In genomic region chr18:2923464-2923863, GRCh38 we compare ENCODE assay signal across 23 cellular contexts.
"Had no signal": no experiment of that assay in that cellular context is flagged by ENCODE, and none has a peak within 500 bp of the region (broad histone marks: within the 10 kb centered on the region; RNA-seq: fewer than 3 reads in every experiment).

No MANE protein-coding gene starts in this region.

- FAIRE-seq: colon, islet of Langerhans, pancreas had no signal

- H3K4me3 ChIP-seq: ascending aorta, pancreas, right lobe of liver, smooth muscle cell, stomach, transverse colon, uterus had no signal

- DNase-seq: activated CD4-positive, alpha-beta T cell treated with anti-CD3 and anti-CD28 coated beads, Interleukin-2, amount 10 ng/mL, durations not matched to agents 7 days and 5 days; activated CD8-positive, alpha-beta memory T cell treated with anti-CD3 and anti-CD28 coated beads, Interleukin-2, amount 10 ng/mL, durations not matched to agents 7 days and 5 days; activated CD8-positive, alpha-beta T cell treated with anti-CD3 and anti-CD28 coated beads for 36 hours; brain microvascular endothelial cell; central memory CD4-positive, alpha-beta T cell; endodermal cell; erythroblast; foreskin melanocyte; glutamatergic neuron; hippocampal formation; left ventricle myocardium superior; pancreas; right lobe of liver; stimulated activated CD4-positive, alpha-beta T cell treated with anti-CD3 and anti-CD28 coated beads, Interleukin-15, amount 100 ng/mL, for 24 hours; stomach; transverse colon had no signal

- H3K4me1 ChIP-seq: ascending aorta, pancreas, right lobe of liver, stomach, transverse colon, uterus had no signal

- H3K27ac ChIP-seq: ascending aorta, brain microvascular endothelial cell, neutrophil, pancreas, right lobe of liver, stomach, transverse colon, uterus, VCaP had no signal

- H3K36me3 ChIP-seq: uterus had no signal

- H3K9me3 ChIP-seq: ascending aorta, neutrophil, pancreas, right lobe of liver, stomach, transverse colon, uterus had no signal

- H3K27me3 ChIP-seq: ascending aorta, brain microvascular endothelial cell, neutrophil, pancreas, right lobe of liver, stomach, transverse colon, uterus had no signal

- H3K4me2 ChIP-seq: smooth muscle cell had no signal
